In genomic region chr7:140778975-140779374, GRCh38 we compare ENCODE assay signal across 28 cellular contexts.
"Had no signal": no experiment of that assay in that cellular context is flagged by ENCODE, and none has a peak within 500 bp of the region (broad histone marks: within the 10 kb centered on the region; RNA-seq: fewer than 3 reads in every experiment).

No MANE protein-coding gene starts in this region.

- H3K4me1 Mint-ChIP-seq: mesothelial cell of epicardium, nephron had no signal

- H3K9me3 Mint-ChIP-seq: activated CD4-positive, alpha-beta memory T cell treated with anti-CD3 and anti-CD28 coated beads, Interleukin-2, amount 10 ng/mL, durations not matched to agents 7 days and 5 days; activated CD4-positive, alpha-beta T cell treated with anti-CD3 and anti-CD28 coated beads, Interleukin-2, amount 10 ng/mL, durations not matched to agents 24 days and 14 days; activated T-cell treated with anti-CD3 and anti-CD28 coated beads, Interleukin-2, amount 50 U/mL, for 24 hours; activated T-helper 2 cell treated with anti-CD3 and anti-CD28 coated beads, Interferon-gamma antibody, Interleukin-2, Interleukin-4, amounts not matched to agents 10 μg/mL and 5 μg/mL and 100 μg/mL, durations not matched to agents 14 hours and 24 hours and 36 hours; effector memory CD8-positive, alpha-beta T cell; mesothelial cell of epicardium; nephron; T-cell; T-helper 2 cell treated with Interferon-gamma antibody and Interleukin-4, amounts not matched to agents 5 μg/mL and 100 μg/mL, for 36 hours had no signal

- H2AFZ ChIP-seq: parathyroid adenoma had no signal

- H3K27me3 Mint-ChIP-seq: activated CD4-positive, alpha-beta memory T cell treated with anti-CD3 and anti-CD28 coated beads, Interleukin-2, amount 10 ng/mL, durations not matched to agents 7 days and 5 days; activated CD4-positive, alpha-beta T cell treated with anti-CD3 and anti-CD28 coated beads, Interleukin-2, amount 10 ng/mL, durations not matched to agents 24 days and 14 days; activated T-cell treated with anti-CD3 and anti-CD28 coated beads, Interleukin-2, amount 50 U/mL, for 24 hours; effector memory CD8-positive, alpha-beta T cell; T-cell had no signal

- DNase-seq: activated CD4-positive, alpha-beta memory T cell treated with anti-CD3 and anti-CD28 coated beads, Interleukin-2, amount 10 ng/mL, durations not matched to agents 7 days and 5 days; activated CD4-positive, alpha-beta T cell treated with anti-CD3 and anti-CD28 coated beads, Interleukin-2, amount 10 ng/mL, durations not matched to agents 24 days and 14 days; activated naive CD4-positive, alpha-beta T cell treated with Interleukin-2 at 50 U/mL for 16 hours; activated T-cell treated with anti-CD3 and anti-CD28 coated beads, Interleukin-2, amount 50 U/mL, for 24 hours; brain microvascular endothelial cell; caudate nucleus; dorsolateral prefrontal cortex; effector memory CD8-positive, alpha-beta T cell; gastrocnemius medialis; hypothalamus; left ventricle myocardium superior; mammary epithelial cell; nucleus accumbens; right cardiac atrium; stimulated activated CD4-positive, alpha-beta T cell treated with anti-CD3 and anti-CD28 coated beads, Interleukin-12 subunit alpha, Interleukin-12 subunit beta, amount 100 ng/mL, for 4 hours; T-cell; transverse colon had no signal

- H3K27ac ChIP-seq: ascending aorta, brain microvascular endothelial cell, dorsolateral prefrontal cortex, esophagus muscularis mucosa, gastrocnemius medialis, parathyroid adenoma, transverse colon, VCaP had no signal

- H3K4me3 Mint-ChIP-seq: activated CD4-positive, alpha-beta memory T cell treated with anti-CD3 and anti-CD28 coated beads, Interleukin-2, amount 10 ng/mL, durations not matched to agents 7 days and 5 days; activated CD4-positive, alpha-beta T cell treated with anti-CD3 and anti-CD28 coated beads, Interleukin-2, amount 10 ng/mL, durations not matched to agents 24 days and 14 days; activated T-cell treated with anti-CD3 and anti-CD28 coated beads, Interleukin-2, amount 50 U/mL, for 24 hours; effector memory CD8-positive, alpha-beta T cell; mesothelial cell of epicardium; nephron; T-cell; T-helper 2 cell treated with Interferon-gamma antibody and Interleukin-4, amounts not matched to agents 5 μg/mL and 100 μg/mL, for 36 hours had no signal

- H3K9ac ChIP-seq: parathyroid adenoma had no signal

- H3K27ac Mint-ChIP-seq: activated CD4-positive, alpha-beta memory T cell treated with anti-CD3 and anti-CD28 coated beads, Interleukin-2, amount 10 ng/mL, durations not matched to agents 7 days and 5 days; activated CD4-positive, alpha-beta T cell treated with anti-CD3 and anti-CD28 coated beads, Interleukin-2, amount 10 ng/mL, durations not matched to agents 24 days and 14 days; activated T-cell treated with anti-CD3 and anti-CD28 coated beads, Interleukin-2, amount 50 U/mL, for 24 hours; activated T-helper 2 cell treated with anti-CD3 and anti-CD28 coated beads, Interferon-gamma antibody, Interleukin-2, Interleukin-4, amounts not matched to agents 10 μg/mL and 5 μg/mL and 100 μg/mL, durations not matched to agents 14 hours and 24 hours and 36 hours; mesothelial cell of epicardium; nephron; T-helper 2 cell treated with Interferon-gamma antibody and Interleukin-4, amounts not matched to agents 5 μg/mL and 100 μg/mL, for 36 hours had no signal

- H3K27me3 ChIP-seq: ascending aorta, brain microvascular endothelial cell, dorsolateral prefrontal cortex, esophagus muscularis mucosa, gastrocnemius medialis, transverse colon had no signal

- FAIRE-seq: colon, urothelium cell line had no signal

- H3K79me2 ChIP-seq: parathyroid adenoma had no signal

- H3K4me3 ChIP-seq: ascending aorta, dorsolateral prefrontal cortex, esophagus muscularis mucosa, gastrocnemius medialis, transverse colon had no signal

- H3K4me1 ChIP-seq: ascending aorta, esophagus muscularis mucosa, gastrocnemius medialis, parathyroid adenoma, transverse colon had no signal

- H3K9me3 ChIP-seq: ascending aorta, esophagus muscularis mucosa, gastrocnemius medialis, transverse colon had no signal

- ATAC-seq: activated CD4-positive, CD25-positive, alpha-beta regulatory T cell treated with anti-CD3 and anti-CD28 coated beads, Interleukin-2, amount 50 U/mL, for 24 hours; effector memory CD8-positive, alpha-beta T cell; gastrocnemius medialis; left ventricle myocardium superior; right cardiac atrium had no signal
